Comparison of ENCODE assay signal across 24 cellular contexts in genomic region chr2:61834893-61835292, GRCh38. TPM values are rescaled to one million over a fixed set of nuclear protein-coding genes. Genes with fewer than 3 reads are reported as not detected.
DNase-seq lines count a peak whose midpoint lies in the region; ATAC-seq and TF ChIP-seq lines count a peak whose summit lies in the region.
"Had no signal": no experiment of that assay in that cellular context is flagged by ENCODE, and none has a peak within 500 bp of the region (broad histone marks: within the 10 kb centered on the region; RNA-seq: fewer than 3 reads in every experiment).

No MANE protein-coding gene starts in this region.

- WGBS in GM23248 (ENCODE audit: low coverage in 1 of 2, low lambda C conversion rate in 2 of 2, missing lambda C conversion rate in 2 of 2), 2 experiments, result 38 to 56% methylated on average over 1 of the region's 1 CpG
- 21% methylated on average over 1 of the region's 1 CpG for WGBS in mammary epithelial cell (ENCODE audit: low coverage, missing lambda C conversion rate)

- no peaks in the 10 kb centered on the region for H3K4me1 ChIP-seq in GM23248 (ENCODE audit: insufficient read depth)
- no peaks in the 10 kb centered on the region for H3K4me1 ChIP-seq in mammary epithelial cell (ENCODE audit: insufficient read depth, low read length)
- H3K4me1 ChIP-seq: A549; BLaER1 treated with 17β-estradiol and CSF1 and Interleukin-3, amounts not matched to agents 10 nM and 100 nM had no signal

- ATAC-seq in activated CD4-positive, alpha-beta T cell treated with anti-CD3 and anti-CD28 coated beads for 36 hours, result no peak
- ATAC-seq: A549; CD8-positive, alpha-beta T cell; GM12878; GM23338; HCT116; SK-N-SH treated with all-trans-retinoic acid at 6 μM for 48 hours had no signal

- peak; percentile 52 for DNase-seq in GM23248
- DNase-seq in M059J (ENCODE audit: low read depth), result peak; percentile 6
- peak; percentile 53 for DNase-seq in mammary epithelial cell
- peak; percentile 12 for DNase-seq in fibroblast of villous mesenchyme (ENCODE audit: low read depth)
- DNase-seq in activated CD4-positive, alpha-beta T cell treated with anti-CD3 and anti-CD28 coated beads for 36 hours, result no peak
- DNase-seq in dedifferentiated amniotic fluid mesenchymal stem cell (ENCODE audit: extremely low spot score), result no peak
- no peak for DNase-seq in activated CD4-positive, alpha-beta T cell treated with anti-CD3 and anti-CD28 coated beads, Interleukin-2, amount 10 ng/mL, durations not matched to agents 7 days and 5 days
- DNase-seq: Calu3; CD8-positive, alpha-beta T cell; Kasumi-1; NCI-H1417; NCI-H187 treated with DMSO at 0.1 percent for 48 hours; NCI-H226; NCI-H524; NCI-H82; OCI-M1; SHP77 treated with DMSO at 0.1 percent for 48 hours had no signal

- H2AFZ ChIP-seq in GM23248 (no peak overlapping the region), mammary epithelial cell (ENCODE audit: low read depth, low read length) (no peak overlapping the region)
- H2AFZ ChIP-seq: GM23338 had no signal

- H3K36me3 ChIP-seq in GM23248 (ENCODE audit: low read depth) (no peaks in the 10 kb centered on the region), mammary epithelial cell (ENCODE audit: insufficient read depth, low read length) (no peaks in the 10 kb centered on the region)

- H3K79me2 ChIP-seq in GM23248 (ENCODE audit: insufficient read depth), result no peaks in the 10 kb centered on the region
- no peaks in the 10 kb centered on the region for H3K79me2 ChIP-seq in mammary epithelial cell (ENCODE audit: insufficient read depth, low read length)

- H3K9me3 ChIP-seq in GM23248 (ENCODE audit: low read depth) (no peaks in the 10 kb centered on the region), mammary epithelial cell (replicated peaks; ENCODE audit: insufficient read depth, low read length) (no peaks in the 10 kb centered on the region)
- H3K9me3 ChIP-seq: A549; BLaER1 treated with 17β-estradiol and CSF1 and Interleukin-3, amounts not matched to agents 10 nM and 100 nM had no signal

- intact Hi-C loops in mammary epithelial cell (cut with micrococcal nuclease), result no loop called here
- intact Hi-C loops in activated CD4-positive, alpha-beta T cell treated with anti-CD3 and anti-CD28 coated beads for 36 hours (cut with DNase I, micrococcal nuclease), result no loop called here

- H3K9ac ChIP-seq in GM23248 (no peak overlapping the region), mammary epithelial cell (ENCODE audit: insufficient read depth, low read length) (no peak overlapping the region)
- H3K9ac ChIP-seq: BLaER1 treated with 17β-estradiol and CSF1 and Interleukin-3, amounts not matched to agents 10 nM and 100 nM had no signal

- dilution Hi-C loops in mammary epithelial cell (cut with HindIII; ENCODE audit: low sequenced_read_pairs), result no loop called here

- H3K4me1 Mint-ChIP-seq in activated CD4-positive, alpha-beta T cell treated with anti-CD3 and anti-CD28 coated beads for 36 hours, result no peaks in the 10 kb centered on the region
- H3K4me1 Mint-ChIP-seq in activated CD4-positive, alpha-beta T cell treated with anti-CD3 and anti-CD28 coated beads, Interleukin-2, amount 10 ng/mL, durations not matched to agents 7 days and 5 days, result no peaks in the 10 kb centered on the region
- H3K4me1 Mint-ChIP-seq: GM23338, IgD-negative memory B cell had no signal

- peaks cover 12% of the 10 kb centered on the region for H3K36me3 Mint-ChIP-seq in activated CD4-positive, alpha-beta T cell treated with anti-CD3 and anti-CD28 coated beads for 36 hours (ENCODE audit: low read depth)
- peaks cover 2% of the 10 kb centered on the region for H3K36me3 Mint-ChIP-seq in activated CD4-positive, alpha-beta T cell treated with anti-CD3 and anti-CD28 coated beads, Interleukin-2, amount 10 ng/mL, durations not matched to agents 7 days and 5 days (ENCODE audit: low read depth)

- no peak overlapping the region for H3K4me2 ChIP-seq in GM23248 (ENCODE audit: unreplicated experiment)
- H3K4me2 ChIP-seq in mammary epithelial cell (ENCODE audit: insufficient read depth, low read depth, low read length), result no peak overlapping the region
- H3K4me2 ChIP-seq: A549; BLaER1 treated with 17β-estradiol and CSF1 and Interleukin-3, amounts not matched to agents 10 nM and 100 nM; GM23338 had no signal

- no TSS peak for BruUV-seq in mammary epithelial cell (replicated peaks; lab: Mats Ljungman, UMichigan)

- H3K27ac Mint-ChIP-seq in activated CD4-positive, alpha-beta T cell treated with anti-CD3 and anti-CD28 coated beads for 36 hours, result no peak overlapping the region
- H3K27ac Mint-ChIP-seq in activated CD4-positive, alpha-beta T cell treated with anti-CD3 and anti-CD28 coated beads, Interleukin-2, amount 10 ng/mL, durations not matched to agents 7 days and 5 days, result no peak overlapping the region
- H3K27ac Mint-ChIP-seq: CD8-positive, alpha-beta T cell; GM23338; IgD-negative memory B cell had no signal

- POLR2A ChIA-PET in activated CD4-positive, alpha-beta T cell treated with anti-CD3 and anti-CD28 coated beads for 36 hours (lab: Charles Lee), result no interaction called here
- POLR2A ChIA-PET in activated CD4-positive, alpha-beta T cell treated with anti-CD3 and anti-CD28 coated beads, Interleukin-2, amount 10 ng/mL, durations not matched to agents 7 days and 5 days (lab: Charles Lee), result no interaction called here

- CTCF ChIA-PET in mammary epithelial cell (lab: Charles Lee; ENCODE audit: low non-redundant PET), result no interaction called here
- CTCF ChIA-PET in activated CD4-positive, alpha-beta T cell treated with anti-CD3 and anti-CD28 coated beads for 36 hours (lab: Charles Lee), result no interaction called here
- CTCF ChIA-PET in activated CD4-positive, alpha-beta T cell treated with anti-CD3 and anti-CD28 coated beads, Interleukin-2, amount 10 ng/mL, durations not matched to agents 7 days and 5 days (lab: Charles Lee), result no interaction called here

- H4K20me1 ChIP-seq in GM23248 (ENCODE audit: insufficient read depth) (no peaks in the 10 kb centered on the region), mammary epithelial cell (ENCODE audit: insufficient read depth, low read length) (no peaks in the 10 kb centered on the region)
- H4K20me1 ChIP-seq: BLaER1 treated with 17β-estradiol and CSF1 and Interleukin-3, amounts not matched to agents 10 nM and 100 nM had no signal

- H3K27ac ChIP-seq in GM23248 (no peak overlapping the region), mammary epithelial cell (ENCODE audit: insufficient read depth, low read depth, low read length) (no peak overlapping the region)
- H3K27ac ChIP-seq: A549; BLaER1 treated with 17β-estradiol and CSF1 and Interleukin-3, amounts not matched to agents 10 nM and 100 nM had no signal

- no peaks in the 10 kb centered on the region for H3F3A ChIP-seq in GM23248 (ENCODE audit: insufficient read depth)

- H3K9me2 ChIP-seq in GM23248 (ENCODE audit: insufficient read depth), result no peaks in the 10 kb centered on the region

- in situ Hi-C loops in GM23248 (cut with MboI) (no loop called here), mammary epithelial cell (cut with MboI; ENCODE audit: low sequenced_read_pairs in 2 of 2) (no loop called here)

- H3K27me3 Mint-ChIP-seq in activated CD4-positive, alpha-beta T cell treated with anti-CD3 and anti-CD28 coated beads for 36 hours, result no peaks in the 10 kb centered on the region
- H3K27me3 Mint-ChIP-seq in activated CD4-positive, alpha-beta T cell treated with anti-CD3 and anti-CD28 coated beads, Interleukin-2, amount 10 ng/mL, durations not matched to agents 7 days and 5 days, result no peaks in the 10 kb centered on the region
- H3K27me3 Mint-ChIP-seq: IgD-negative memory B cell had no signal

- H3K4me3 Mint-ChIP-seq in activated CD4-positive, alpha-beta T cell treated with anti-CD3 and anti-CD28 coated beads for 36 hours, result no peak overlapping the region
- H3K4me3 Mint-ChIP-seq in activated CD4-positive, alpha-beta T cell treated with anti-CD3 and anti-CD28 coated beads, Interleukin-2, amount 10 ng/mL, durations not matched to agents 7 days and 5 days, result no peak overlapping the region
- H3K4me3 Mint-ChIP-seq: CD8-positive, alpha-beta T cell; GM23338; IgD-negative memory B cell had no signal

- TF ChIP-seq CTCF in mammary epithelial cell (conservative IDR thresholded peaks at IDR 0.05 in 1 of 2, IDR thresholded peaks at IDR 0.05 in 1 of 2; ENCODE audit: extremely low read depth in 1 of 2, insufficient read depth in 1 of 2, low read depth in 1 of 2, low read length in 2 of 2), result no peak
- no peak for TF ChIP-seq CTCF in fibroblast of villous mesenchyme (IDR thresholded peaks at IDR 0.05; ENCODE audit: insufficient read depth, low read depth, low read length)

- no peaks in the 10 kb centered on the region for H3K9me3 Mint-ChIP-seq in activated CD4-positive, alpha-beta T cell treated with anti-CD3 and anti-CD28 coated beads for 36 hours (ENCODE audit: low read depth)
- H3K9me3 Mint-ChIP-seq in activated CD4-positive, alpha-beta T cell treated with anti-CD3 and anti-CD28 coated beads, Interleukin-2, amount 10 ng/mL, durations not matched to agents 7 days and 5 days, result peaks cover 2% of the 10 kb centered on the region
- H3K9me3 Mint-ChIP-seq: CD8-positive, alpha-beta T cell; GM23338 had no signal

- H3K4me3 ChIP-seq in GM23248, result no peak overlapping the region
- H3K4me3 ChIP-seq in mammary epithelial cell (replicated peaks in 1 of 3; ENCODE audit: insufficient read depth in 1 of 3, low read depth in 2 of 3, low read length in 3 of 3), result no peak overlapping the region
- H3K4me3 ChIP-seq in fibroblast of villous mesenchyme (ENCODE audit: low read depth, low read length), result no peak overlapping the region
- H3K4me3 ChIP-seq: A549; BLaER1 treated with 17β-estradiol and CSF1 and Interleukin-3, amounts not matched to agents 10 nM and 100 nM; GM12878; GM23338 had no signal

- H3K27me3 ChIP-seq in GM23248 (replicated peaks; ENCODE audit: insufficient read depth), result no peaks in the 10 kb centered on the region
- H3K27me3 ChIP-seq in mammary epithelial cell (ENCODE audit: insufficient read depth, low read length), result no peaks in the 10 kb centered on the region
- H3K27me3 ChIP-seq: BLaER1 treated with 17β-estradiol and CSF1 and Interleukin-3, amounts not matched to agents 10 nM and 100 nM had no signal

RNA-seq across cellular contexts. Expression of gene FAM161A, which starts 19.0 kb away (rescaled TPM):
- total RNA-seq in GM23248 (2014; rRNA removed; shearing (Covaris generic)), result 0.25 and 0.76 TPM in 2 replicates
- 1.4 and 1.8 TPM in 2 replicates for polyA plus RNA-seq in GM23248 (2016; fragmentation: Nextera tagmentation; extraction: Ambion mirVana)
- 1.7 and 2.0 TPM in 2 replicates for total RNA-seq in M059J (2014; rRNA removed; shearing (Covaris generic))
- total RNA-seq in mammary epithelial cell, result 1 to 10 TPM; 1.3 to 2.4 TPM
- 0.46 TPM for polyA plus RNA-seq in mammary epithelial cell
- not detected for polyA minus RNA-seq in mammary epithelial cell
- total RNA-seq in fibroblast of villous mesenchyme, result 1.9 and 2.2 TPM in 2 replicates
- 1 to 10 TPM; 6.2 to 7.3 TPM for total RNA-seq in activated CD4-positive, alpha-beta T cell treated with anti-CD3 and anti-CD28 coated beads for 36 hours
- total RNA-seq in activated CD4-positive, alpha-beta T cell treated with anti-CD3 and anti-CD28 coated beads, Interleukin-2, amount 10 ng/mL, durations not matched to agents 7 days and 5 days, result 1 to 10 TPM; 4.0 to 4.4 TPM

RNA-seq across cellular contexts. Expression of gene CCT4, which starts 53.6 kb away (rescaled TPM):
- 126 and 129 TPM in 2 replicates for total RNA-seq in GM23248 (2014; rRNA removed; shearing (Covaris generic))
- polyA plus RNA-seq in GM23248 (2016; fragmentation: Nextera tagmentation; extraction: Ambion mirVana) (122 and 124 TPM in 2 replicates), mammary epithelial cell (159 TPM)
- total RNA-seq in M059J (2014; rRNA removed; shearing (Covaris generic)), result 194 and 248 TPM in 2 replicates
- total RNA-seq in mammary epithelial cell (100 to 1,000 TPM; 117 to 205 TPM), fibroblast of villous mesenchyme (111 and 147 TPM in 2 replicates)
- 236 TPM for polyA minus RNA-seq in mammary epithelial cell
- 100 to 1,000 TPM; 255 to 373 TPM for total RNA-seq in activated CD4-positive, alpha-beta T cell treated with anti-CD3 and anti-CD28 coated beads for 36 hours
- 100 to 1,000 TPM; 136 to 138 TPM for total RNA-seq in activated CD4-positive, alpha-beta T cell treated with anti-CD3 and anti-CD28 coated beads, Interleukin-2, amount 10 ng/mL, durations not matched to agents 7 days and 5 days

Comparison
In these comparisons a context has a peak if more than half of its experiments do, and no peak if none do; other contexts are left out.
1. DNase-seq: peak in GM23248 (single experiment), M059J (single experiment), mammary epithelial cell (single experiment) and fibroblast of villous mesenchyme (single experiment); none in activated CD4-positive, alpha-beta T cell treated with anti-CD3 and anti-CD28 coated beads for 36 hours (single experiment), dedifferentiated amniotic fluid mesenchymal stem cell (single experiment) and activated CD4-positive, alpha-beta T cell treated with anti-CD3 and anti-CD28 coated beads, Interleukin-2, amount 10 ng/mL, durations not matched to agents 7 days and 5 days (single experiment).